In the genomic region with DNA sequence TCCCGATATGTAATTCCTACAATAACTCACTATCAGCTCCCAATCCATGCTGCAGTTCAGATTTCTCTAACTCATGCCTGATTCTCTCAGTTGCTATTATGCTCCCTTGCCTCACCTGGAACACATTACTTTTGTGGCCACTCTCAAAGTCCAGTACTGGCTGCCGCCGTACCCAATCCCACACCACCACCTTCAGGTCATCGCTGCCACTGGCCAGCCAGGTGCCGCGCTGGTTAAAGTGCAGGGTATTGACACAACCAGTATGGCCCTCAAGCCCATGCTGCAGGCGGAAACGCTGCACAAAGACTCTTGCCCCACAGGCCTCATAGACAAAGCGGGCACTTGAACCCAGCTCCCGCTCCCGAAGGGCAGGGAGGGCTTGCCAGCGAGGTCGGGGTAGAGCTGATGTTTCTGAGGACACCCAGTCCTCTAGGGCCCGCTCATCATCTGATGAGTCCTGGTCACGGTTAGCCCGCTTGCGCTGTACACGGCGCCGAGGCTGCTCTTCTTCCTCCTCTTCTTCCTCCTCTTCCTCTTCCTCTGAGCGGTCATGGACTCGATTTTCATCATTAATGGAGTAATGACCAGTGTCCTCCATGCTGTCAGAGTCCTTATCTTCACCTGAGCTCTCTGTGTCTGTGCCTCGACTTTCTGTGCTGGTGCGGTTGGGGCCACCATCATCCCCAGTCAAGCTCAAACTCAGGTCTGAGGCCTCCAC, we compare ENCODE assay signal across 25 cellular contexts. TPM values are rescaled to one million over a fixed set of nuclear protein-coding genes. Genes with fewer than 3 reads are reported as not detected.
"Had no signal": no experiment of that assay in that cellular context is flagged by ENCODE, and none has a peak within 500 bp of the region (broad histone marks: within the 10 kb centered on the region; RNA-seq: fewer than 3 reads in every experiment).

No MANE protein-coding gene starts in this region.

- H3K4me1 Mint-ChIP-seq: neural progenitor cell had no signal

- H3K27me3 Mint-ChIP-seq: activated CD4-positive, alpha-beta memory T cell treated with anti-CD3 and anti-CD28 coated beads, Interleukin-2, amount 10 ng/mL, durations not matched to agents 7 days and 5 days; activated CD4-positive, alpha-beta T cell treated with anti-CD3 and anti-CD28 coated beads, Interleukin-2, amount 10 ng/mL, durations not matched to agents 24 days and 14 days; central memory CD8-positive, alpha-beta T cell; progenitor cell of endocrine pancreas had no signal

- H2AFZ ChIP-seq: neural progenitor cell had no signal

- H3K27ac ChIP-seq: colonic mucosa, heart right ventricle, neural progenitor cell, spleen, upper lobe of right lung, VCaP had no signal

- H3K4me3 ChIP-seq: colonic mucosa, heart right ventricle, mucosa of descending colon, neural progenitor cell, spleen, upper lobe of right lung had no signal

- H3K9me3 ChIP-seq: colonic mucosa, heart right ventricle, mucosa of descending colon, spleen, upper lobe of right lung had no signal

- H3K27me3 ChIP-seq: colonic mucosa, heart right ventricle, neural progenitor cell, spleen, upper lobe of right lung had no signal

- H3K4me3 Mint-ChIP-seq: activated CD4-positive, alpha-beta memory T cell treated with anti-CD3 and anti-CD28 coated beads, Interleukin-2, amount 10 ng/mL, durations not matched to agents 7 days and 5 days; activated CD4-positive, alpha-beta T cell treated with anti-CD3 and anti-CD28 coated beads, Interleukin-2, amount 10 ng/mL, durations not matched to agents 24 days and 14 days; brain; central memory CD8-positive, alpha-beta T cell; neural progenitor cell; T-helper 1 cell treated with Interleukin-12 subunit alpha and Interleukin-12 subunit beta and Interleukin-4 antibody, amounts not matched to agents 30 μg/mL and 1 μg/mL, for 36 hours had no signal

- ATAC-seq: activated CD4-positive, CD25-positive, alpha-beta regulatory T cell treated with anti-CD3 and anti-CD28 coated beads, Interleukin-2, amount 50 U/mL, for 24 hours; left cardiac atrium; mucosa of descending colon; stimulated activated naive CD8-positive, alpha-beta T cell treated with anti-CD3 and anti-CD28 coated beads, Interleukin-15, Interleukin-2, amounts not matched to agents 100 U/mL and 50 U/mL, for 24 hours; upper lobe of right lung had no signal

- H3K9me3 Mint-ChIP-seq: activated CD4-positive, alpha-beta memory T cell treated with anti-CD3 and anti-CD28 coated beads, Interleukin-2, amount 10 ng/mL, durations not matched to agents 7 days and 5 days; activated CD4-positive, alpha-beta T cell treated with anti-CD3 and anti-CD28 coated beads, Interleukin-2, amount 10 ng/mL, durations not matched to agents 24 days and 14 days; brain; central memory CD8-positive, alpha-beta T cell; neural progenitor cell; T-helper 1 cell treated with Interleukin-12 subunit alpha and Interleukin-12 subunit beta and Interleukin-4 antibody, amounts not matched to agents 30 μg/mL and 1 μg/mL, for 36 hours had no signal

- H3K27ac Mint-ChIP-seq: activated CD4-positive, alpha-beta memory T cell treated with anti-CD3 and anti-CD28 coated beads, Interleukin-2, amount 10 ng/mL, durations not matched to agents 7 days and 5 days; activated CD4-positive, alpha-beta T cell treated with anti-CD3 and anti-CD28 coated beads, Interleukin-2, amount 10 ng/mL, durations not matched to agents 24 days and 14 days; neural progenitor cell; progenitor cell of endocrine pancreas; T-helper 1 cell treated with Interleukin-12 subunit alpha and Interleukin-12 subunit beta and Interleukin-4 antibody, amounts not matched to agents 30 μg/mL and 1 μg/mL, for 36 hours had no signal

- DNase-seq: activated CD4-positive, alpha-beta memory T cell treated with anti-CD3 and anti-CD28 coated beads, Interleukin-2, amount 10 ng/mL, durations not matched to agents 7 days and 5 days; activated CD4-positive, alpha-beta T cell treated with anti-CD3 and anti-CD28 coated beads, Interleukin-2, amount 10 ng/mL, durations not matched to agents 24 days and 14 days; activated gamma-delta T cell; activated naive CD4-positive, alpha-beta T cell treated with anti-CD3 and anti-CD28 coated beads, Interleukin-2, amount 50 U/mL, for 16 hours; activated T-cell treated with anti-CD3 and anti-CD28 coated beads for 4 hours; anterior cingulate cortex; colonic mucosa; heart right ventricle; islet precursor cell; left cardiac atrium; mesenchymal stem cell; mucosa of descending colon; spleen; stimulated activated CD4-positive, alpha-beta T cell treated with anti-CD3 and anti-CD28 coated beads, Interleukin-4, amount 100 ng/mL, for 24 hours; stimulated activated naive CD8-positive, alpha-beta T cell treated with anti-CD3 and anti-CD28 coated beads, Interleukin-15, Interleukin-2, amounts not matched to agents 100 U/mL and 50 U/mL, for 24 hours; upper lobe of right lung had no signal

- H3K4me1 ChIP-seq: colonic mucosa, neural progenitor cell, upper lobe of right lung had no signal

- H3K4me2 ChIP-seq: neural progenitor cell had no signal

- H3K9ac ChIP-seq: neural progenitor cell had no signal

RNA-seq across cellular contexts. Expression of a gene that starts 49.4 kb away (rescaled TPM):
- total RNA-seq: activated CD4-positive, alpha-beta T cell treated with anti-CD3 and anti-CD28 coated beads, Interleukin-2, amount 10 ng/mL, durations not matched to agents 24 days and 14 days; colonic mucosa; epithelial cell of proximal tubule; fibroblast of villous mesenchyme; progenitor cell of endocrine pancreas had no signal
